ENCODE assay signal across 8 cellular contexts in genomic region chr19:45876411-45877197, GRCh38. TPM values are rescaled to one million over a fixed set of nuclear protein-coding genes. Genes with fewer than 3 reads are reported as not detected.
A peak's percentile ranks its signal among the peaks of the same experiment; 100 is the strongest.
DNase-seq lines count a peak whose midpoint lies in the region; ATAC-seq and FAIRE-seq lines count a peak whose summit lies in the region.

No MANE protein-coding gene starts in this region.

- H3K27me3 Mint-ChIP-seq in activated naive CD4-positive, alpha-beta T cell treated with anti-CD3 and anti-CD28 coated beads, Interleukin-2, amount 10 ng/mL, durations not matched to agents 7 days and 5 days: peaks cover 60% of the 10 kb centered on the region

- peak; percentile 8 for FAIRE-seq in GM19239 (lab: Jason Lieb, UNC)

- H3K9me3 Mint-ChIP-seq in activated naive CD4-positive, alpha-beta T cell treated with anti-CD3 and anti-CD28 coated beads, Interleukin-2, amount 10 ng/mL, durations not matched to agents 7 days and 5 days: no peaks in the 10 kb centered on the region

- CTCF ChIA-PET in activated naive CD4-positive, alpha-beta T cell treated with anti-CD3 and anti-CD28 coated beads, Interleukin-2, amount 10 ng/mL, durations not matched to agents 7 days and 5 days (lab: Charles Lee): no interaction called here

- H3K27ac Mint-ChIP-seq in activated naive CD4-positive, alpha-beta T cell treated with anti-CD3 and anti-CD28 coated beads, Interleukin-2, amount 10 ng/mL, durations not matched to agents 7 days and 5 days: no peak overlapping the region

- peak; percentile 56 for DNase-seq in GM19239 (ENCODE audit: insufficient read length, low spot score)
- DNase-seq in activated naive CD4-positive, alpha-beta T cell treated with anti-CD3 and anti-CD28 coated beads, Interleukin-2, amount 10 ng/mL, durations not matched to agents 7 days and 5 days: peak; percentile 46
- DNase-seq in iPS-NIHi11 (ENCODE audit: low spot score): peak; percentile 63
- peak; percentile 38 to 54 for DNase-seq in stimulated activated CD4-positive, alpha-beta T cell treated with anti-CD3 and anti-CD28 coated beads, Interleukin-2, amount 100 ng/mL, for 24 hours
- no peak for DNase-seq in putamen (ENCODE audit: low spot score)
- no peak for DNase-seq in NCI-H1417 treated with DMSO at 0.1 percent for 48 hours (lab: John Stamatoyannopoulos, UW)
- DNase-seq in SK-N-DZ (ENCODE audit: low spot score): no peak

- no peak overlapping the region for H3K4me3 Mint-ChIP-seq in activated naive CD4-positive, alpha-beta T cell treated with anti-CD3 and anti-CD28 coated beads, Interleukin-2, amount 10 ng/mL, durations not matched to agents 7 days and 5 days

- no peak for ATAC-seq in GM21576 (IDR thresholded peaks at IDR 0.05; ENCODE audit: unreplicated experiment)

- peaks cover 23% of the 10 kb centered on the region for H3K4me1 Mint-ChIP-seq in activated naive CD4-positive, alpha-beta T cell treated with anti-CD3 and anti-CD28 coated beads, Interleukin-2, amount 10 ng/mL, durations not matched to agents 7 days and 5 days

- H3K36me3 Mint-ChIP-seq in activated naive CD4-positive, alpha-beta T cell treated with anti-CD3 and anti-CD28 coated beads, Interleukin-2, amount 10 ng/mL, durations not matched to agents 7 days and 5 days: no peaks in the 10 kb centered on the region

RNA-seq across cellular contexts. Expression of gene IRF2BP1, which starts 9.3 kb away (rescaled TPM):
- polyA plus RNA-seq in SK-N-DZ (2014; cell fraction: cytosol; rRNA removed): 17.9 and 24.2 TPM in 2 replicates
- 11.2 and 14.6 TPM in 2 replicates for polyA plus RNA-seq in SK-N-DZ (2014; cell fraction: nucleus; rRNA removed)

RNA-seq across cellular contexts. Expression of gene FOXA3, which starts 12.5 kb away (rescaled TPM):
- polyA plus RNA-seq in SK-N-DZ (2014; cell fraction: cytosol; rRNA removed): 0.38 and 0.67 TPM in 2 replicates
- polyA plus RNA-seq in SK-N-DZ (2014; cell fraction: nucleus; rRNA removed): not detected in 2 replicates

RNA-seq across cellular contexts. Expression of gene SYMPK, which starts 13.7 kb away (rescaled TPM):
- polyA plus RNA-seq in SK-N-DZ (2014; cell fraction: cytosol; rRNA removed): 26.2 and 27.7 TPM in 2 replicates
- polyA plus RNA-seq in SK-N-DZ (2014; cell fraction: nucleus; rRNA removed): 52.1 and 58.3 TPM in 2 replicates

RNA-seq across cellular contexts. Expression of gene MYPOP, which starts 25.8 kb away (rescaled TPM):
- 0.79 and 1.1 TPM in 2 replicates for polyA plus RNA-seq in SK-N-DZ (2014; cell fraction: cytosol; rRNA removed)
- 0.52 and 0.67 TPM in 2 replicates for polyA plus RNA-seq in SK-N-DZ (2014; cell fraction: nucleus; rRNA removed)

RNA-seq across cellular contexts. Expression of gene NANOS2, which starts 38.0 kb away (rescaled TPM):
- polyA plus RNA-seq in SK-N-DZ (2014; cell fraction: cytosol; rRNA removed): not detected in 2 replicates
- polyA plus RNA-seq in SK-N-DZ (2014; cell fraction: nucleus; rRNA removed): not detected in 2 replicates

Comparison
In these comparisons a context has a peak if more than half of its experiments do, and no peak if none do; other contexts are left out.
1. DNase-seq: peak in GM19239 (single experiment), activated naive CD4-positive, alpha-beta T cell treated with anti-CD3 and anti-CD28 coated beads, Interleukin-2, amount 10 ng/mL, durations not matched to agents 7 days and 5 days (single experiment), iPS-NIHi11 (single experiment) and stimulated activated CD4-positive, alpha-beta T cell treated with anti-CD3 and anti-CD28 coated beads, Interleukin-2, amount 100 ng/mL, for 24 hours (2 of 2); none in putamen (single experiment), NCI-H1417 treated with DMSO at 0.1 percent for 48 hours (single experiment) and SK-N-DZ (single experiment).